In genomic region chr14:77761205-77761931, GRCh38 we compare ENCODE assay signal across 8 cellular contexts. TPM values are rescaled to one million over a fixed set of nuclear protein-coding genes. Genes with fewer than 3 reads are reported as not detected.
DNase-seq lines count a peak whose midpoint lies in the region; ATAC-seq and TF ChIP-seq lines count a peak whose summit lies in the region.

No MANE protein-coding gene starts in this region.

- ATAC-seq in GM19467 (IDR thresholded peaks at IDR 0.05; ENCODE audit: unreplicated experiment) (peak; percentile 21), RWPE2 (ENCODE audit: low read depth) (peak; percentile 10; the same call in 1 of the 3 replicates)
- peak; percentile 15 to 22 for ATAC-seq in stimulated activated naive B cell treated with anti-CD40 and anti-IgM and Interleukin-4, amounts not matched to agents 10 μg/mL and 1 μg/mL and 100 μg/mL, for 72 hours (replicated peaks)

- H3K4me1 ChIP-seq in RWPE2 (ENCODE audit: insufficient read depth, poor library complexity, severe bottlenecking): peaks cover 8% of the 10 kb centered on the region
- peaks cover 13% of the 10 kb centered on the region for H3K4me1 ChIP-seq in colonic mucosa

- H3K27ac Mint-ChIP-seq in stimulated activated naive B cell treated with anti-CD40 and anti-IgM and Interleukin-4, amounts not matched to agents 10 μg/mL and 1 μg/mL and 100 μg/mL, for 72 hours: peak overlapping the region; percentile 99

- peak overlapping the region; percentile 79 for H3K4me3 ChIP-seq in RWPE2 (ENCODE audit: severe bottlenecking)
- H3K4me3 ChIP-seq in colonic mucosa: peak overlapping the region; percentile 97

- H3K36me3 ChIP-seq in RWPE2 (ENCODE audit: low read depth) (peaks cover 25% of the 10 kb centered on the region), colonic mucosa (no peaks in the 10 kb centered on the region)

- no peaks in the 10 kb centered on the region for H3K9me3 ChIP-seq in RWPE2 (ENCODE audit: severe bottlenecking)
- H3K9me3 ChIP-seq in colonic mucosa: no peaks in the 10 kb centered on the region

- H3K4me1 Mint-ChIP-seq in stimulated activated naive B cell treated with anti-CD40 and anti-IgM and Interleukin-4, amounts not matched to agents 10 μg/mL and 1 μg/mL and 100 μg/mL, for 72 hours: peaks cover 17 to 24% of the 10 kb centered on the region in 2 donors

- intact Hi-C loops in colonic mucosa (cut with DNase I): loop anchor here (5.0 kb wide), 1 partner anchor 41 kb away; the partner anchor contains the start of gene ADCK1

- H3K9ac ChIP-seq in colonic mucosa (ENCODE audit: low read depth in 2 of 2, low read length in 2 of 2): peak overlapping the region; percentile 38 to 97

- H3K27me3 Mint-ChIP-seq in stimulated activated naive B cell treated with anti-CD40 and anti-IgM and Interleukin-4, amounts not matched to agents 10 μg/mL and 1 μg/mL and 100 μg/mL, for 72 hours: no peaks in the 10 kb centered on the region

- TF ChIP-seq CTCF in RWPE2 (IDR thresholded peaks at IDR 0.05; ENCODE audit: poor library complexity, severe bottlenecking) (peak; percentile 59), colonic mucosa (IDR thresholded peaks at IDR 0.05) (no peak)

- peak overlapping the region; percentile 94 to 96 for H3K4me3 Mint-ChIP-seq in stimulated activated naive B cell treated with anti-CD40 and anti-IgM and Interleukin-4, amounts not matched to agents 10 μg/mL and 1 μg/mL and 100 μg/mL, for 72 hours

- DNase-seq in DMS53 treated with DMSO at 0.1 percent for 48 hours (lab: John Stamatoyannopoulos, UW; ENCODE audit: unreplicated experiment): peak; percentile 81
- DNase-seq in HS-27A (ENCODE audit: low read depth): peak; percentile 14
- DNase-seq in RWPE2 (ENCODE audit: low spot score): no peak
- peak; percentile 38 for DNase-seq in colonic mucosa
- DNase-seq in stimulated activated naive B cell treated with anti-CD40 and anti-IgM and Interleukin-4, amounts not matched to agents 10 μg/mL and 1 μg/mL and 100 μg/mL, for 72 hours: no peak
- no peak for DNase-seq in NCI-H774 (lab: John Stamatoyannopoulos, UW)

- no peaks in the 10 kb centered on the region for H3K9me3 Mint-ChIP-seq in stimulated activated naive B cell treated with anti-CD40 and anti-IgM and Interleukin-4, amounts not matched to agents 10 μg/mL and 1 μg/mL and 100 μg/mL, for 72 hours

- H3K27ac ChIP-seq in RWPE2 (ENCODE audit: poor library complexity, severe bottlenecking) (peak overlapping the region; percentile 48), colonic mucosa (peak overlapping the region; percentile 87), layer of hippocampus (ENCODE audit: low read depth, low read length) (peak overlapping the region; percentile 76)

- H3K27me3 ChIP-seq in RWPE2 (ENCODE audit: insufficient read depth, poor library complexity, severe bottlenecking): no peaks in the 10 kb centered on the region
- no peaks in the 10 kb centered on the region for H3K27me3 ChIP-seq in colonic mucosa
- H3K27me3 ChIP-seq in layer of hippocampus (ENCODE audit: control insufficient read depth, insufficient read depth, low read length): no peaks in the 10 kb centered on the region

- peaks cover 12 to 14% of the 10 kb centered on the region in 2 donors for H3K36me3 Mint-ChIP-seq in stimulated activated naive B cell treated with anti-CD40 and anti-IgM and Interleukin-4, amounts not matched to agents 10 μg/mL and 1 μg/mL and 100 μg/mL, for 72 hours

RNA-seq across cellular contexts. Expression of gene SNW1, which starts 0.4 kb away (rescaled TPM):
- 10 to 100 TPM; 69.6 to 81.9 TPM for total RNA-seq in colonic mucosa

RNA-seq across cellular contexts. Expression of gene ADCK1, which starts 38.5 kb away (rescaled TPM):
- 10 to 100 TPM in 1 of 2 donors, 1 to 10 TPM in 1; 7.4 to 12.1 TPM for total RNA-seq in colonic mucosa

RNA-seq across cellular contexts. Expression of gene SLIRP, which starts 53.5 kb away (rescaled TPM):
- 100 to 1,000 TPM; 107 to 194 TPM for total RNA-seq in colonic mucosa

RNA-seq across cellular contexts. Expression of gene ALKBH1, which starts 53.5 kb away (rescaled TPM):
- total RNA-seq in colonic mucosa: 10 to 100 TPM; 11.5 to 13.3 TPM

Comparison
In these comparisons a context has a peak if more than half of its experiments do, and no peak if none do; other contexts are left out.
1. DNase-seq: peak in DMS53 treated with DMSO at 0.1 percent for 48 hours (single experiment), HS-27A (single experiment) and colonic mucosa (single experiment); none in RWPE2 (single experiment), stimulated activated naive B cell treated with anti-CD40 and anti-IgM and Interleukin-4, amounts not matched to agents 10 μg/mL and 1 μg/mL and 100 μg/mL, for 72 hours (single experiment) and NCI-H774 (single experiment).
2. Peak in every context shown above with its lines, with median percentiles within 50 percentile points of each other: ATAC-seq and H3K27ac ChIP-seq.